In genomic region chr17:72974605-72975232, GRCh38 we compare ENCODE assay signal across 1 cellular context.
TF ChIP-seq lines count a peak whose summit lies in the region.

No MANE protein-coding gene starts in this region.

TF ChIP-seq in HCT116, 20 proteins besides CTCF, POLR2A, EP300 and RAD21:
- TF ChIP-seq FOSL1 (IDR thresholded peaks at IDR 0.05; ENCODE audit: low read depth) (peak; percentile 42), SRF (IDR thresholded peaks at IDR 0.05; ENCODE audit: low read depth) (no peak)
